ENCODE assay signal across 16 cellular contexts in genomic region chr9:98572054-98572627, GRCh38.
DNase-seq lines count a peak whose midpoint lies in the region; ATAC-seq and TF ChIP-seq lines count a peak whose summit lies in the region.
"Had no signal": no experiment of that assay in that cellular context is flagged by ENCODE, and none has a peak within 500 bp of the region (broad histone marks: within the 10 kb centered on the region; RNA-seq: fewer than 3 reads in every experiment).

No MANE protein-coding gene starts in this region.

- H3K4me1 ChIP-seq in HEK293 (ENCODE audit: control insufficient read depth, insufficient read depth, low read length): no peaks in the 10 kb centered on the region

- DNase-seq in choroid plexus epithelial cell (ENCODE audit: low read depth): peak; percentile 14
- DNase-seq in hepatic stellate cell (ENCODE audit: low spot score): peak; percentile 21
- peak; percentile 6 for DNase-seq in renal cortical epithelial cell (ENCODE audit: low read depth)
- DNase-seq in H4 (ENCODE audit: low spot score): no peak
- no peak for DNase-seq in nucleus accumbens (lab: John Stamatoyannopoulos, UW)
- no peak for DNase-seq in activated gamma-delta T cell treated with Interleukin-2 at 50 U/mL for 16 hours
- DNase-seq: CD4-positive, CD25-positive, alpha-beta regulatory T cell; KG1; NCI-H1417 treated with DMSO at 0.1 percent for 48 hours; NCI-H1930; NCI-H510A; NCI-H82 had no signal

- TF ChIP-seq CTCF in HEK293 (tag by site-specific recombination; IDR thresholded peaks at IDR 0.05) (no peak), choroid plexus epithelial cell (conservative IDR thresholded peaks at IDR 0.05; ENCODE audit: low read depth, low read length) (no peak)

- no peaks in the 10 kb centered on the region for H3K9me3 ChIP-seq in HEK293 (ENCODE audit: control insufficient read depth, insufficient read depth, low read depth, low read length)
- H3K9me3 ChIP-seq: SJSA1 had no signal

- no peak for ATAC-seq in GM18519 (IDR thresholded peaks at IDR 0.05; ENCODE audit: low FRiP score, unreplicated experiment)
- ATAC-seq: GM23338 had no signal

- POLR2A ChIA-PET in HEK293 (lab: Yijun Ruan, JAX): no interaction called here

- H3K36me3 ChIP-seq in HEK293 (ENCODE audit: control insufficient read depth in 2 of 2, insufficient read depth in 1 of 2, low read length in 2 of 2): no peaks in the 10 kb centered on the region
- H3K36me3 ChIP-seq: SJSA1 had no signal

- CTCF ChIA-PET in HEK293 (lab: Yijun Ruan, JAX): no interaction called here

- no peak overlapping the region for H3K27ac ChIP-seq in HEK293 (ENCODE audit: extremely low read depth, low read depth, low read length)
- H3K27ac ChIP-seq: SJSA1 had no signal

- H3K4me3 ChIP-seq in HEK293 (ENCODE audit: low read depth, low read length) (no peak overlapping the region), choroid plexus epithelial cell (ENCODE audit: low read depth, low read length) (no peak overlapping the region)
- H3K4me3 ChIP-seq: GM23338, SJSA1 had no signal

TF ChIP-seq in HEK293, 187 proteins besides CTCF, POLR2A, EP300 and RAD21:
- TF ChIP-seq ZNF341 (tag by site-specific recombination; IDR thresholded peaks at IDR 0.05; ENCODE audit: low read depth) (no peak), REST (tag by site-specific recombination; IDR thresholded peaks at IDR 0.05) (peak; percentile 36; the same call in 1 of the 2 replicates), ZNF510 (tag by site-specific recombination; IDR thresholded peaks at IDR 0.05; ENCODE audit: insufficient replicate concordance) (no peak)
- TF ChIP-seq, protein P1, sequence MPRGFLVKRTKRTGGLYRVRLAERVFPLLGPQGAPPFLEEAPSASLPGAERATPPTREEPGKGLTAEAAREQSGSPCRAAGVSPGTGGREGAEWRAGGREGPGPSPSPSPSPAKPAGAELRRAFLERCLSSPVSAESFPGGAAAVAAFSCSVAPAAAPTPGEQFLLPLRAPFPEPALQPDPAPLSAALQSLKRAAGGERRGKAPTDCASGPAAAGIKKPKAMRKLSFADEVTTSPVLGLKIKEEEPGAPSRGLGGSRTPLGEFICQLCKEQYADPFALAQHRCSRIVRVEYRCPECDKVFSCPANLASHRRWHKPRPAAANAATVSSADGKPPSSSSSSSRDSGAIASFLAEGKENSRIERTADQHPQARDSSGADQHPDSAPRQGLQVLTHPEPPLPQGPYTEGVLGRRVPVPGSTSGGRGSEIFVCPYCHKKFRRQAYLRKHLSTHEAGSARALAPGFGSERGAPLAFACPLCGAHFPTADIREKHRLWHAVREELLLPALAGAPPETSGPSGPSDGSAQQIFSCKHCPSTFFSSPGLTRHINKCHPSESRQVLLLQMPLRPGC (tag by site-specific recombination; IDR thresholded peaks at IDR 0.05): no peak
TF ChIP-seq in HEK293: peak in this region for 1.

Comparison
In these comparisons a context has a peak if more than half of its experiments do, and no peak if none do; other contexts are left out.
1. DNase-seq: peak in choroid plexus epithelial cell (single experiment), hepatic stellate cell (single experiment) and renal cortical epithelial cell (single experiment); none in H4 (single experiment), nucleus accumbens (0 of 56) and activated gamma-delta T cell treated with Interleukin-2 at 50 U/mL for 16 hours (single experiment).